ENCODE assay signal across 28 cellular contexts in the genomic region with DNA sequence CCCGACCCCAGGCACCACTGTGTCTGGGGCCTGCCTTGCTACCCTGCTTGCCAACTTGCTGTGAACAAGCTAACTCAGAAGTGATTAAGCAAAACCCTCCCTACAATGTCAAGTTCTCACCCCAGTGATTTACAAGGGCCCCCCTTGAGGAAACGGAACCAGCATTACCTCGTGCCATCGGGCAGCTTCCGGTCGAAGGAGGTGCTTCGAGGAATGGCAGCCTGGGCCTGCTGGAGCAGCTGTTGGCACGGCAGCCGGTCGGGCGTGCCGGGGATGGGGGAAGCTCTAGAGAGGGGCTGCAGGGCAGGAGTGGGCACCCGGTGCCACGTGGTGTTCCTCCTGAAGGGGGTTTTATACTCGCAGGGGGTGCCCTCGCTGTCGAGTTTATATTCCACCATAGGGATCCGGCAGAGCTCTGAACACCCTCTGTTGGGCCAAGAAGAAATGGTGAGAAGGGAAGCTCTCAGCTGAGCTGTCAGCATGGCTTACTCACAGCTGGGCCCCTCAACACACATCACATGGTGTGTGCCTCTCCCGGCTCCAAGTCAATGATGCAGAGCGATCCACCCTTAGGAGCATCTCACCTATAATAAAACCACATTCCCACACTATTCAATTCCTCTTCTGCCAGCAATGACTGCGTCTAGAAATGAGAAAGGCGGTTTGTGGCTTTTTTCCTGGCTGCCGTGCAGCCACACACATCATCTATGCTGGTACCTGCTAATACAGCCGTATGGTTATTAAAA.
A peak's percentile ranks its signal among the peaks of the same experiment; 100 is the strongest.
DNase-seq lines count a peak whose midpoint lies in the region; ATAC-seq, FAIRE-seq and TF ChIP-seq lines count a peak whose summit lies in the region.
"Had no signal": no experiment of that assay in that cellular context is flagged by ENCODE, and none has a peak within 500 bp of the region (broad histone marks: within the 10 kb centered on the region; RNA-seq: fewer than 3 reads in every experiment).

No MANE protein-coding gene starts in this region.

- no peak for ATAC-seq in HG03457 (IDR thresholded peaks at IDR 0.05; ENCODE audit: unreplicated experiment)
- ATAC-seq in activated CD8-positive, alpha-beta T cell treated with anti-CD3 and anti-CD28 coated beads for 36 hours: no peak
- ATAC-seq in pancreas: no peak
- ATAC-seq in GM18907 (IDR thresholded peaks at IDR 0.05; ENCODE audit: unreplicated experiment): no peak
- ATAC-seq: activated CD4-positive, CD25-positive, alpha-beta regulatory T cell treated with anti-CD3 and anti-CD28 coated beads, Interleukin-2, amount 50 U/mL, for 24 hours; activated T-cell treated with anti-CD3 and anti-CD28 coated beads, Interleukin-2, amount 50 U/mL, for 72 hours; CD8-positive, alpha-beta T cell; effector memory CD8-positive, alpha-beta T cell; right lobe of liver had no signal

- H3K4me3 Mint-ChIP-seq in glutamatergic neuron (ENCODE audit: unreplicated experiment) (no peak overlapping the region), nephron progenitor cell (no peak overlapping the region)
- no peak overlapping the region for H3K4me3 Mint-ChIP-seq in activated CD8-positive, alpha-beta T cell treated with anti-CD3 and anti-CD28 coated beads for 36 hours
- H3K4me3 Mint-ChIP-seq: activated T-cell treated with anti-CD3 and anti-CD28 coated beads, Interleukin-2, amount 50 U/mL, for 72 hours; CD8-positive, alpha-beta T cell; effector memory CD8-positive, alpha-beta T cell; memory B cell; T-helper 1 cell treated with Interleukin-12 subunit alpha and Interleukin-12 subunit beta and Interleukin-4 antibody, amounts not matched to agents 30 μg/mL and 1 μg/mL, for 36 hours had no signal

- CTCF ChIA-PET in activated CD8-positive, alpha-beta T cell treated with anti-CD3 and anti-CD28 coated beads for 36 hours (lab: Charles Lee): no interaction called here

- H3K4me3 ChIP-seq in pancreas: no peak overlapping the region
- H3K4me3 ChIP-seq: ascending aorta, right lobe of liver, tibial nerve had no signal

- H3K4me1 Mint-ChIP-seq in glutamatergic neuron (ENCODE audit: low read depth, unreplicated experiment) (peaks cover 10% of the 10 kb centered on the region), nephron progenitor cell (peaks cover 14% of the 10 kb centered on the region)
- no peaks in the 10 kb centered on the region for H3K4me1 Mint-ChIP-seq in activated CD8-positive, alpha-beta T cell treated with anti-CD3 and anti-CD28 coated beads for 36 hours (ENCODE audit: low read depth)
- H3K4me1 Mint-ChIP-seq: memory B cell had no signal

- no peaks in the 10 kb centered on the region for H3K36me3 ChIP-seq in pancreas
- H3K36me3 ChIP-seq: BE2C had no signal

- no peaks in the 10 kb centered on the region for H3K4me1 ChIP-seq in pancreas
- H3K4me1 ChIP-seq: ascending aorta, right lobe of liver had no signal

- POLR2A ChIA-PET in activated CD8-positive, alpha-beta T cell treated with anti-CD3 and anti-CD28 coated beads for 36 hours (lab: Charles Lee): interaction anchor here (0.6 kb wide), 1 partner anchor 15 kb away, joined by 3 read pairs; no protein-coding TSS in a partner anchor

- H3K27me3 Mint-ChIP-seq in glutamatergic neuron (ENCODE audit: unreplicated experiment) (peaks cover 2% of the 10 kb centered on the region), nephron progenitor cell (ENCODE audit: low read depth, poor library complexity) (peaks cover 2% of the 10 kb centered on the region)
- H3K27me3 Mint-ChIP-seq in activated CD8-positive, alpha-beta T cell treated with anti-CD3 and anti-CD28 coated beads for 36 hours: no peaks in the 10 kb centered on the region
- H3K27me3 Mint-ChIP-seq: effector memory CD8-positive, alpha-beta T cell had no signal

- DNase-seq in DMS79 treated with DMSO at 0.1 percent for 48 hours (lab: John Stamatoyannopoulos, UW) (peak; percentile 66), RCC 7860 (ENCODE audit: low spot score) (peak; percentile 99), glutamatergic neuron (no peak), nephron progenitor cell (peak; percentile 17), pancreas (no peak)
- no peak for DNase-seq in activated CD8-positive, alpha-beta T cell treated with anti-CD3 and anti-CD28 coated beads for 36 hours
- DNase-seq: activated CD4-positive, alpha-beta T cell treated with anti-CD3 and anti-CD28 coated beads, Interleukin-2, amount 50 U/mL, for 4 hours; activated T-cell treated with anti-CD3 and anti-CD28 coated beads, Interleukin-2, amount 50 U/mL, for 72 hours; BE2C; CD8-positive, alpha-beta T cell; central memory CD4-positive, alpha-beta T cell; effector memory CD8-positive, alpha-beta T cell; erythroblast; HCEC 1CT; kidney; NCI-H146; NCI-H446 treated with DMSO at 0.1 percent for 48 hours; right lobe of liver; SK-N-SH; stimulated activated CD4-positive, alpha-beta T cell treated with anti-CD3 and anti-CD28 coated beads, Interleukin-12 subunit alpha, Interleukin-12 subunit beta, amount 100 ng/mL, for 4 hours; stimulated activated CD4-positive, alpha-beta T cell treated with anti-CD3 and anti-CD28 coated beads, Interleukin-4, amount 100 ng/mL, for 1 hour had no signal

- WGBS in pancreas, 2 donors: 95 to 98% methylated on average over 24 of the region's 24 CpGs

- H3K27ac ChIP-seq in pancreas: no peak overlapping the region
- H3K27ac ChIP-seq: ascending aorta, right lobe of liver, tibial nerve had no signal

- FAIRE-seq in RCC 7860 (lab: Jason Lieb, UNC) (peak; percentile 99), pancreas (lab: Jason Lieb, UNC) (no peak)
- FAIRE-seq: kidney had no signal

- H3K9me3 Mint-ChIP-seq in glutamatergic neuron (ENCODE audit: unreplicated experiment) (peaks cover 4% of the 10 kb centered on the region), nephron progenitor cell (no peaks in the 10 kb centered on the region)
- H3K9me3 Mint-ChIP-seq in activated CD8-positive, alpha-beta T cell treated with anti-CD3 and anti-CD28 coated beads for 36 hours: no peaks in the 10 kb centered on the region
- H3K9me3 Mint-ChIP-seq: activated T-cell treated with anti-CD3 and anti-CD28 coated beads, Interleukin-2, amount 50 U/mL, for 72 hours; CD8-positive, alpha-beta T cell; effector memory CD8-positive, alpha-beta T cell; memory B cell; T-helper 1 cell treated with Interleukin-12 subunit alpha and Interleukin-12 subunit beta and Interleukin-4 antibody, amounts not matched to agents 30 μg/mL and 1 μg/mL, for 36 hours had no signal

- H3K36me3 Mint-ChIP-seq in glutamatergic neuron (ENCODE audit: unreplicated experiment): no peaks in the 10 kb centered on the region
- peaks cover 4% of the 10 kb centered on the region for H3K36me3 Mint-ChIP-seq in nephron progenitor cell (ENCODE audit: low read depth)
- no peaks in the 10 kb centered on the region for H3K36me3 Mint-ChIP-seq in activated CD8-positive, alpha-beta T cell treated with anti-CD3 and anti-CD28 coated beads for 36 hours (ENCODE audit: low read depth)
- H3K36me3 Mint-ChIP-seq: CD8-positive, alpha-beta T cell; memory B cell had no signal

- H3K27me3 ChIP-seq in pancreas: no peaks in the 10 kb centered on the region
- H3K27me3 ChIP-seq: ascending aorta, BE2C, right lobe of liver, tibial nerve had no signal

- H3K9me3 ChIP-seq in pancreas: no peaks in the 10 kb centered on the region
- H3K9me3 ChIP-seq: ascending aorta, BE2C, right lobe of liver, SK-N-SH, tibial nerve had no signal

- intact Hi-C loops in activated CD8-positive, alpha-beta T cell treated with anti-CD3 and anti-CD28 coated beads for 36 hours (cut with micrococcal nuclease): no loop called here
- intact Hi-C loops in pancreas (cut with DNase I): no loop called here

- TF ChIP-seq CTCF in glutamatergic neuron (IDR thresholded peaks at IDR 0.05; ENCODE audit: partially characterized antibody, unreplicated experiment): no peak
- no peak for TF ChIP-seq CTCF in nephron progenitor cell (IDR thresholded peaks at IDR 0.05)
- no peak for TF ChIP-seq CTCF in activated CD8-positive, alpha-beta T cell treated with anti-CD3 and anti-CD28 coated beads for 36 hours (IDR thresholded peaks at IDR 0.05)
- no peak for TF ChIP-seq CTCF in pancreas (IDR thresholded peaks at IDR 0.05)

- H3K27ac Mint-ChIP-seq in glutamatergic neuron (ENCODE audit: unreplicated experiment): peak overlapping the region; percentile 33
- H3K27ac Mint-ChIP-seq in nephron progenitor cell: no peak overlapping the region
- no peak overlapping the region for H3K27ac Mint-ChIP-seq in activated CD8-positive, alpha-beta T cell treated with anti-CD3 and anti-CD28 coated beads for 36 hours
- H3K27ac Mint-ChIP-seq: activated T-cell treated with anti-CD3 and anti-CD28 coated beads, Interleukin-2, amount 50 U/mL, for 72 hours; CD8-positive, alpha-beta T cell; effector memory CD8-positive, alpha-beta T cell; memory B cell; T-helper 1 cell treated with Interleukin-12 subunit alpha and Interleukin-12 subunit beta and Interleukin-4 antibody, amounts not matched to agents 30 μg/mL and 1 μg/mL, for 36 hours had no signal

Comparison
In these comparisons a context has a peak if more than half of its experiments do, and no peak if none do; other contexts are left out.
1. DNase-seq: peak in DMS79 treated with DMSO at 0.1 percent for 48 hours (single experiment), RCC 7860 (single experiment) and nephron progenitor cell (single experiment); none in glutamatergic neuron (single experiment), activated CD8-positive, alpha-beta T cell treated with anti-CD3 and anti-CD28 coated beads for 36 hours (single experiment) and pancreas (0 of 6).